5 cellular contexts compared by ENCODE assay signal in the genomic region with DNA sequence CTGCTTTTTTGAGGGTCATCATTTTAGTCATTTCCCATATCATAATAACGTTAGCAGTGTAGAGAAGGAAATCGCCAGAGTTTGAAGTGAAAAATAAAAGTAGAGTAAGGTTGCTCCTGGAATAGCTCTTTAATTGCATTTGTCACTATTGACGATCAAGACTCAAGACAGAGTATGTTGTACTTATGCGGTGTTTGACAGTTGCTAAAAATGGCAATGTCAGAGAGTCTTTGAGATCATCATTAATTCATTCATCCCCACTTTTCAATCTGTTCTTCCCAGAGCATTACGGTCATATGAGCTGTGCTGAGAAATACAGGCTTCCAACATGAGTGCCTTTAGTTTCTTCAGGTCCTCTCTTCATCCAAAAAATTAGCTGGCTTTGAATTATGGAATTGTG.
"Had no signal": no experiment of that assay in that cellular context is flagged by ENCODE, and none has a peak within 500 bp of the region (broad histone marks: within the 10 kb centered on the region; RNA-seq: fewer than 3 reads in every experiment).

No MANE protein-coding gene starts in this region.

- H3K4me1 Mint-ChIP-seq: H9 had no signal

- H3K4me3 Mint-ChIP-seq: H9 had no signal

- DNase-seq: GM23248, H9, HCEC 1CT, IMR-90 had no signal

- H3K4me3 ChIP-seq: GM23248, K562 had no signal

- H3K9me3 Mint-ChIP-seq: H9 had no signal

- H3K27ac ChIP-seq: GM23248 had no signal

- H3K27ac Mint-ChIP-seq: H9 had no signal

- H2AFZ ChIP-seq: GM23248 had no signal
